ENCODE assay signal across 12 cellular contexts in the genomic region with DNA sequence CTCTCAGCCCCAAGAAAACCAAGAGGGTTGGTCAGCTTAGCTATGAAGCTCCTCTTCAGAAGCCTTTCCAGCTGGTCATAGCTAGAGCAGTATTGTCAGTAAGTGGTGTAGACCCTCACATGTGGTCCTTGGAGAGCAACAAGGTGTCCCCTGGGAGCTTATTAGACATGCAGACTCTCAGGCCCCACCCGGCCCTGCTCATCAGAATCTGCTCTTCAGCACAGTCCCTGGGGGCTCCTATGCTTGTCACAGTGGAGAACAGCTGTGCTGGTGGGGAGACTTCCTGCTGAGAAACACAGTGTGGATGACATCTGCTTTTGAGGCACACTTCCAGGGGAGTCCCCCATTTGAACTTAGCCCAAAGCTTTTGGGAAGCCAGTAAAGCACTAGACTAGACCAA. TPM values are rescaled to one million over a fixed set of nuclear protein-coding genes. Genes with fewer than 3 reads are reported as not detected.
A peak's percentile ranks its signal among the peaks of the same experiment; 100 is the strongest.
DNase-seq lines count a peak whose midpoint lies in the region; ATAC-seq, FAIRE-seq and TF ChIP-seq lines count a peak whose summit lies in the region.
"Had no signal": no experiment of that assay in that cellular context is flagged by ENCODE, and none has a peak within 500 bp of the region (broad histone marks: within the 10 kb centered on the region; RNA-seq: fewer than 3 reads in every experiment).

No MANE protein-coding gene starts in this region.

- no peak overlapping the region for H3K23ac ChIP-seq in H9 (ENCODE audit: insufficient read length, low read depth, low read length)

- no peak overlapping the region for H3K14ac ChIP-seq in H9 (ENCODE audit: insufficient read depth, low read length)

- no peaks in the 10 kb centered on the region for H3K36me3 Mint-ChIP-seq in WTC11
- no peaks in the 10 kb centered on the region; a peak in 1 of 7 replicates for H3K36me3 Mint-ChIP-seq in H9 (ENCODE audit: insufficient read depth in 1 of 3, low read depth in 3 of 3)

- no peak overlapping the region for H3K27ac ChIP-seq in right atrium auricular region
- H3K27ac ChIP-seq in H9 (ENCODE audit: insufficient read length, low read depth, low read length): no peak overlapping the region

- CTCF ChIA-PET in WTC11 (lab: Charles Lee): interaction anchor here (0.6 to 2.8 kb wide), 4 partner anchors 11 to 414 kb away, joined by 3 to 27 read pairs (median 17); no protein-coding TSS in a partner anchor

- no peak overlapping the region for H2BK120ac ChIP-seq in H9 (ENCODE audit: low read depth, low read length, poor library complexity, severe bottlenecking)

- no peaks in the 10 kb centered on the region for H3K27me3 ChIP-seq in right atrium auricular region
- no peaks in the 10 kb centered on the region; the same call in 1 of the 2 replicates for H3K27me3 ChIP-seq in H9 (ENCODE audit: insufficient read depth, low read length)

- H3K36me3 ChIP-seq in right atrium auricular region: no peaks in the 10 kb centered on the region

- H2BK15ac ChIP-seq in H9 (ENCODE audit: low read depth, low read length): no peak overlapping the region

- no peak overlapping the region for H4K91ac ChIP-seq in H9 (ENCODE audit: insufficient read length, low read depth, low read length)

- H3K56ac ChIP-seq in H9 (ENCODE audit: insufficient read length, low read depth, low read length): no peak overlapping the region

- peaks cover 4% of the 10 kb centered on the region; the same call in 1 of the 2 replicates for H3K4me1 Mint-ChIP-seq in WTC11
- H3K4me1 Mint-ChIP-seq in H9: peaks cover 4 to 5% of the 10 kb centered on the region in 2 experiments; a peak in 3 of 4 replicates

- no peak overlapping the region for H3K4me3 ChIP-seq in right atrium auricular region

- H3K9me3 ChIP-seq in right atrium auricular region: no peaks in the 10 kb centered on the region
- no peaks in the 10 kb centered on the region for H3K9me3 ChIP-seq in H9 (ENCODE audit: control insufficient read depth, low read depth, low read length)

- POLR2A ChIA-PET in WTC11 (lab: Charles Lee): no interaction called here

- no peak for TF ChIP-seq CTCF in right atrium auricular region (IDR thresholded peaks at IDR 0.05)
- no peak for TF ChIP-seq CTCF in WTC11 (IDR thresholded peaks at IDR 0.05)
- TF ChIP-seq CTCF in H9 (conservative IDR thresholded peaks at IDR 0.05): no peak

- no CpG with 5 or more reads among the region's 1 CpG for WGBS in H9 (ENCODE audit: extremely low coverage, insufficient read length, low lambda C conversion rate)

- no peak overlapping the region for H4K5ac ChIP-seq in H9 (ENCODE audit: insufficient read length, low read depth, low read length)

- no peak overlapping the region for H4K8ac ChIP-seq in H9 (replicated peaks; ENCODE audit: insufficient read length, low read depth, low read length)

- no peak overlapping the region for H2AK5ac ChIP-seq in H9 (ENCODE audit: insufficient read length, low read length)

- intact Hi-C loops in Right ventricle myocardium inferior (cut with DNase I): no loop called here

- H3K9ac ChIP-seq in H9 (ENCODE audit: extremely low read depth, insufficient read length, low read length): no peak overlapping the region

- no peak overlapping the region for H3K18ac ChIP-seq in H9 (ENCODE audit: insufficient read length, low read depth, low read length)

- no peak overlapping the region for H3K27ac Mint-ChIP-seq in WTC11
- H3K27ac Mint-ChIP-seq in H9: no peak overlapping the region

- peaks cover 11% of the 10 kb centered on the region for H3K23me2 ChIP-seq in H9 (ENCODE audit: insufficient read length, low read depth, low read length, poor library complexity, severe bottlenecking)

- no peak overlapping the region for H2BK12ac ChIP-seq in H9 (ENCODE audit: insufficient read length, low read depth, low read length)

- no peak for DNase-seq in Right ventricle myocardium inferior (ENCODE audit: missing footprints)
- DNase-seq in right atrium auricular region (ENCODE audit: low spot score): no peak
- peak; percentile 94 for DNase-seq in NAMALWA (ENCODE audit: low spot score)
- no peak for DNase-seq in SW 1271 (lab: John Stamatoyannopoulos, UW)
- no peak for DNase-seq in urothelium cell line (ENCODE audit: low spot score)
- DNase-seq in WTC11 (ENCODE audit: low spot score): no peak
- no peak for DNase-seq in H9
- DNase-seq: activated T-cell treated with anti-CD3 and anti-CD28 coated beads for 4 hours; effector memory CD4-positive, alpha-beta T cell; retina had no signal

- ATAC-seq in Right ventricle myocardium inferior (peak; percentile 23), HG02798 (IDR thresholded peaks at IDR 0.05; ENCODE audit: poor library complexity, unreplicated experiment) (peak; percentile 83), WTC11 (no peak)

- H2BK5ac ChIP-seq in H9 (ENCODE audit: insufficient read length, low read length): no peak overlapping the region

- no peaks in the 10 kb centered on the region for H3K79me2 ChIP-seq in H9 (ENCODE audit: insufficient read depth, low read length)

- H3K27me3 Mint-ChIP-seq in WTC11 (ENCODE audit: low read depth) (peaks cover 31% of the 10 kb centered on the region), H9 (ENCODE audit: low read depth) (peaks cover 34% of the 10 kb centered on the region)

- H3T11ph ChIP-seq in H9 (ENCODE audit: low read length): no peak overlapping the region

- H3K4ac ChIP-seq in H9 (ENCODE audit: low read depth, low read length): no peak overlapping the region

- H3K4me2 ChIP-seq in H9 (ENCODE audit: insufficient read depth, insufficient read length, low read length): no peak overlapping the region

- H3K79me1 ChIP-seq in H9 (ENCODE audit: insufficient read depth, low read depth, low read length, poor library complexity, severe bottlenecking): no peaks in the 10 kb centered on the region

- H4K20me1 ChIP-seq in H9 (ENCODE audit: control insufficient read depth, insufficient read depth, insufficient read length): no peaks in the 10 kb centered on the region

- H3K9me3 Mint-ChIP-seq in WTC11 (no peaks in the 10 kb centered on the region), H9 (peaks cover 0 to 2% of the 10 kb centered on the region in 2 experiments; a peak in 1 of 5 replicates)

- no peak for FAIRE-seq in urothelium cell line (lab: Jason Lieb, UNC)
- FAIRE-seq: islet of Langerhans had no signal

- no peak overlapping the region for H2BK20ac ChIP-seq in H9 (ENCODE audit: low read depth, low read length, poor library complexity, severe bottlenecking)

- H3K4me1 ChIP-seq in right atrium auricular region: peaks cover 0 to 9% of the 10 kb centered on the region in 2 donors
- H3K4me1 ChIP-seq in H9 (ENCODE audit: insufficient read depth, low read length): no peaks in the 10 kb centered on the region

- H3K4me3 Mint-ChIP-seq in WTC11 (no peak overlapping the region), H9 (no peak overlapping the region)

- no peak overlapping the region for H2AFZ ChIP-seq in H9 (ENCODE audit: low read length)

TF ChIP-seq in WTC11, 78 proteins besides CTCF, POLR2A, EP300 and RAD21 (continues in another document):
- TF ChIP-seq, protein P1, sequence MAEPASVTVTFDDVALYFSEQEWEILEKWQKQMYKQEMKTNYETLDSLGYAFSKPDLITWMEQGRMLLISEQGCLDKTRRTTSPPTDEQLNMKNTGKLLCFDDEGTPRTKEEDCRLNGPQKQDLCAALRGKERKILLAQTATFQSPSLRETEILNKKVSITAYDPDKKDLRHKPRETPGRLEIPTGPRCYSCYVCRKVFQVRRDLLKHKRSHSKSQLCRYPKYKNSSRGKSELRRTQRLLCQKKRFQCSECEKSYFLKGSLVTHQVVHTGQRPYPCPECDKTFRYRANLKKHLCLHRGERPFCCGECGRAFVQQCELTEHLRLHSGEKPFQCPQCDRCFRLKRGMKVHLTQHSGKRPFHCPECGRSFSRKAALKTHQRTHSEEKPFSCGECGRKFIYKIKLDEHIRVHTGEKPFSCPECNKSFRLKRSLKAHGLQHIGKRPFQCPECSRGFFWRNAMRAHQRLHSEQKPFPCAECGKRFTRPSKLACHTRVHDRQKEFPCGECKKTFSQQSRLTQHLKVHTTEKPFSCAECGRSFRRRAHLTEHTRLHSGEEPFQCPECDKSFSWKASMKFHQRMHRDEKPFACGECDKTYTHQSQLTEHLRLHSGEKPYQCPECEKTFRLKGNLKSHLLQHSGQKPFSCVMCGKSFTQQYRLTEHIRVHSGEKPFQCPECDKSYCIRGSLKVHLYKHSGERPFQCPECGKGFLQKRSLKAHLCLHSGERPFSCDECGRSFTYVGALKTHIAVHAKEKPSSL (CRISPR knock-in tag; conservative IDR thresholded peaks at IDR 0.05): no peak
- TF ChIP-seq ATF1 (CRISPR knock-in tag; IDR thresholded peaks at IDR 0.05) (no peak), ATF2 (CRISPR knock-in tag; IDR thresholded peaks at IDR 0.05; ENCODE audit: borderline replicate concordance, low read depth) (no peak), RELA (CRISPR knock-in tag; IDR thresholded peaks at IDR 0.05; ENCODE audit: borderline replicate concordance) (no peak), FOXJ3 (CRISPR knock-in tag; IDR thresholded peaks at IDR 0.05; ENCODE audit: borderline replicate concordance) (no peak), FOXP4 (CRISPR knock-in tag; IDR thresholded peaks at IDR 0.05) (no peak)

RNA-seq across cellular contexts. Expression of gene NEK2, which starts 21.9 kb away (rescaled TPM):
- total RNA-seq in Right ventricle myocardium inferior (0.32 TPM), right atrium auricular region (1 to 10 TPM in 1 of 2 donors, not detected in 1; 2.2 TPM), WTC11 (2021) (22.7 to 25.2 TPM (median 23.5 TPM) in 3 replicates), H9 (2021) (16.7 and 17.6 TPM in 2 replicates)
